Comparison of ENCODE assay signal across 8 cellular contexts in genomic region chr18:78986018-78986481, GRCh38. TPM values are rescaled to one million over a fixed set of nuclear protein-coding genes. Genes with fewer than 3 reads are reported as not detected.
DNase-seq lines count a peak whose midpoint lies in the region; ATAC-seq and TF ChIP-seq lines count a peak whose summit lies in the region.

No MANE protein-coding gene starts in this region.

- H3K9ac ChIP-seq in ES-I3 (ENCODE audit: low read depth, low read length) = peak overlapping the region; percentile 44; the same call in 1 of the 2 replicates

- H3K36me3 ChIP-seq in ES-I3 (ENCODE audit: insufficient read depth, low read length) = peaks cover 2% of the 10 kb centered on the region; the same call in 1 of the 2 replicates
- no peaks in the 10 kb centered on the region for H3K36me3 ChIP-seq in body of pancreas (replicated peaks in 1 of 2; ENCODE audit: insufficient read depth in 1 of 2, low read depth in 2 of 2)

- TF ChIP-seq POLR2A in body of pancreas (IDR thresholded peaks at IDR 0.05) = no peak

- H3K4me1 ChIP-seq in ES-I3 (ENCODE audit: insufficient read depth, low read length) (peaks cover 53% of the 10 kb centered on the region), body of pancreas (peaks cover 2% of the 10 kb centered on the region)

- H3K4me3 ChIP-seq in body of pancreas = no peak overlapping the region

- peaks cover 0 to 15% of the 10 kb centered on the region in 2 donors for H3K27me3 ChIP-seq in body of pancreas

- H3K27ac ChIP-seq in body of pancreas = no peak overlapping the region

- H3K9me3 ChIP-seq in ES-I3 (ENCODE audit: control insufficient read depth, insufficient read depth, low read length) = no peaks in the 10 kb centered on the region
- H3K9me3 ChIP-seq in body of pancreas = no peaks in the 10 kb centered on the region

- peak; percentile 67 for DNase-seq in NCI-H1092 (lab: John Stamatoyannopoulos, UW)
- DNase-seq in body of pancreas = peak in 1 of 4 donors; percentile 21
- peak; percentile 81 for DNase-seq in medulla oblongata (ENCODE audit: extremely low spot score)
- DNase-seq in activated T-cell treated with anti-CD3 and anti-CD28 coated beads for 4 hours = no peak
- no peak for DNase-seq in activated CD8-positive, alpha-beta memory T cell treated with anti-CD3 and anti-CD28 coated beads, Interleukin-2, amount 50 U/mL, for 48 hours

- no peak for ATAC-seq in body of pancreas
- ATAC-seq in HG02970 (IDR thresholded peaks at IDR 0.05; ENCODE audit: low FRiP score, unreplicated experiment) = no peak
- no peak for ATAC-seq in HG02870 (IDR thresholded peaks at IDR 0.05; ENCODE audit: unreplicated experiment)

- intact Hi-C loops in body of pancreas (cut with DNase I) = no loop called here

- WGBS in body of pancreas, 2 donors = 5 to 8% methylated on average over 20 of the region's 20 CpGs

- TF ChIP-seq CTCF in body of pancreas (IDR thresholded peaks at IDR 0.05) = peak in 5 of 7 experiments; percentile 34 to 45 (median 41)

RNA-seq across cellular contexts. Expression of gene SALL3, which starts 6.4 kb away (rescaled TPM):
- total RNA-seq in body of pancreas = not detected

Comparison
In these comparisons a context has a peak if more than half of its experiments do, and no peak if none do; other contexts are left out.
1. DNase-seq: peak in NCI-H1092 (single experiment) and medulla oblongata (single experiment); none in activated T-cell treated with anti-CD3 and anti-CD28 coated beads for 4 hours (single experiment) and activated CD8-positive, alpha-beta memory T cell treated with anti-CD3 and anti-CD28 coated beads, Interleukin-2, amount 50 U/mL, for 48 hours (single experiment).